Comparison of ENCODE assay signal across 8 cellular contexts in genomic region chr5:75053286-75054109, GRCh38. TPM values are rescaled to one million over a fixed set of nuclear protein-coding genes. Genes with fewer than 3 reads are reported as not detected.
A peak's percentile ranks its signal among the peaks of the same experiment; 100 is the strongest.
DNase-seq lines count a peak whose midpoint lies in the region; ATAC-seq and TF ChIP-seq lines count a peak whose summit lies in the region.

No MANE protein-coding gene starts in this region.

- H3K27ac ChIP-seq in Peyer's patch (peak overlapping the region; percentile 83 to 96 (median 92)), tibial nerve (peak overlapping the region; percentile 71 to 93 (median 86))

- no peaks in the 10 kb centered on the region for H3K27me3 ChIP-seq in Peyer's patch
- H3K27me3 ChIP-seq in neuron (ENCODE audit: insufficient read depth, low read length), result peaks cover 6% of the 10 kb centered on the region
- no peaks in the 10 kb centered on the region for H3K27me3 ChIP-seq in tibial nerve

- H3K36me3 ChIP-seq in Peyer's patch (no peaks in the 10 kb centered on the region), neuron (ENCODE audit: insufficient read depth, low read length) (no peaks in the 10 kb centered on the region), tibial nerve (no peaks in the 10 kb centered on the region)

- in situ Hi-C loops in ACHN (cut with HindIII; ENCODE audit: low pct_ligation_motif_present, low pct_unique_long_range_greater_than_20kb, low sequenced_read_pairs), result no loop called here

- peak; percentile 23 for ATAC-seq in GM19025 (IDR thresholded peaks at IDR 0.05; ENCODE audit: low read depth, unreplicated experiment)

- H3K4me3 Mint-ChIP-seq in activated naive CD4-positive, alpha-beta T cell treated with anti-CD3 and anti-CD28 coated beads for 36 hours, result peak overlapping the region; percentile 86

- intact Hi-C loops in activated naive CD4-positive, alpha-beta T cell treated with anti-CD3 and anti-CD28 coated beads for 36 hours (cut with micrococcal nuclease), result loop anchor here (5.0 to 10.0 kb wide), 9 partner anchors 54 to 1489 kb away; partner anchors contain the start of genes FAM169A, GFM2, HEXB and IQGAP2

- peak overlapping the region; percentile 67 for H2AFZ ChIP-seq in neuron (ENCODE audit: low read depth, low read length)

- WGBS in tibial nerve, 2 donors, result 0 to 1% methylated on average over 14 to 61 of the region's 96 CpGs

- CTCF ChIA-PET in activated naive CD4-positive, alpha-beta T cell treated with anti-CD3 and anti-CD28 coated beads for 36 hours (lab: Charles Lee), result interaction anchor here (0.7 to 3.6 kb wide), 3 partner anchors 76 to 283 kb away, joined by 3 to 16 read pairs (median 4); partner anchors contain the start of genes ANKRD31 and HMGCR

- TF ChIP-seq POLR2A in Peyer's patch (IDR thresholded peaks at IDR 0.05), result peak; percentile 73 to 82
- TF ChIP-seq POLR2A in tibial nerve (IDR thresholded peaks at IDR 0.05), result no peak

- no peaks in the 10 kb centered on the region for H3K27me3 Mint-ChIP-seq in activated naive CD4-positive, alpha-beta T cell treated with anti-CD3 and anti-CD28 coated beads for 36 hours (ENCODE audit: low read depth)

- peaks cover 73% of the 10 kb centered on the region for H3K4me1 Mint-ChIP-seq in activated naive CD4-positive, alpha-beta T cell treated with anti-CD3 and anti-CD28 coated beads for 36 hours (ENCODE audit: low read depth)

- H3K4me3 ChIP-seq in Peyer's patch, result peak overlapping the region; percentile 71 to 84 (median 78)
- H3K4me3 ChIP-seq in neuron (ENCODE audit: low read length), result peak overlapping the region; percentile 54
- H3K4me3 ChIP-seq in tibial nerve, result peak overlapping the region; percentile 50 to 92 (median 78)

- peak; percentile 56 for DNase-seq in ACHN
- peak in 2 of 3 donors; percentile 78 to 87 for DNase-seq in Peyer's patch
- DNase-seq in activated naive CD4-positive, alpha-beta T cell treated with anti-CD3 and anti-CD28 coated beads for 36 hours, result peak; percentile 67
- DNase-seq in germinal center (ENCODE audit: low spot score), result peak; percentile 5
- DNase-seq in tibial nerve (ENCODE audit: low spot score in 2 of 2), result peak in 1 of 2 donors; percentile 26
- DNase-seq in NK-92 treated with Interleukin-12 subunit alpha and Interleukin-12 subunit beta, amount 100 ng/mL, for 24 hours (lab: John Stamatoyannopoulos, UW), result no peak

- H3K4me1 ChIP-seq in Peyer's patch (peaks cover 0 to 41% (median 7%) of the 10 kb centered on the region in 4 donors), neuron (ENCODE audit: insufficient read depth, low read length) (peaks cover 17% of the 10 kb centered on the region), tibial nerve (peaks cover 0 to 23% (median 6%) of the 10 kb centered on the region in 4 donors)

- no peaks in the 10 kb centered on the region for H3K36me3 Mint-ChIP-seq in activated naive CD4-positive, alpha-beta T cell treated with anti-CD3 and anti-CD28 coated beads for 36 hours (ENCODE audit: low read depth)

- no peaks in the 10 kb centered on the region for H3K9me3 Mint-ChIP-seq in activated naive CD4-positive, alpha-beta T cell treated with anti-CD3 and anti-CD28 coated beads for 36 hours

- H3K9me3 ChIP-seq in Peyer's patch (no peaks in the 10 kb centered on the region), neuron (ENCODE audit: low read length) (no peaks in the 10 kb centered on the region), tibial nerve (no peaks in the 10 kb centered on the region)

- H3K27ac Mint-ChIP-seq in activated naive CD4-positive, alpha-beta T cell treated with anti-CD3 and anti-CD28 coated beads for 36 hours, result peak overlapping the region; percentile 92

- peak in 3 of 6 experiments; percentile 11 to 31 (median 15) for TF ChIP-seq CTCF in Peyer's patch (IDR thresholded peaks at IDR 0.05)
- peak; percentile 0 to 30 (median 15) for TF ChIP-seq CTCF in tibial nerve (IDR thresholded peaks at IDR 0.05)

- TF ChIP-seq EP300 in tibial nerve (IDR thresholded peaks at IDR 0.05), result peak in 1 of 2 donors; percentile 37

RNA-seq across cellular contexts. Expression of gene GCNT4, which starts 1.1 kb away (rescaled TPM):
- 10 to 100 TPM in 3 of 4 donors, 1 to 10 TPM in 1; 3.3 to 63.7 (median 17.8) TPM for total RNA-seq in Peyer's patch
- total RNA-seq in activated naive CD4-positive, alpha-beta T cell treated with anti-CD3 and anti-CD28 coated beads for 36 hours, result 1 to 10 TPM; 2.1 to 2.4 TPM
- 1 to 10 TPM in 1 of 4 donors, under 1 TPM in 3; 0.63 to 1.5 (median 0.94) TPM for total RNA-seq in tibial nerve

Comparison
In these comparisons a context has a peak if more than half of its experiments do, and no peak if none do; other contexts are left out.
1. POLR2A ChIP-seq: peak in Peyer's patch (2 of 2); none in tibial nerve (0 of 2).
2. Peak in every context shown above with its lines, with median percentiles within 50 percentile points of each other: H3K4me3 ChIP-seq.